ENCODE assay signal across 8 cellular contexts in genomic region chr20:43409041-43409913, GRCh38. TPM values are rescaled to one million over a fixed set of nuclear protein-coding genes. Genes with fewer than 3 reads are reported as not detected.
DNase-seq lines count a peak whose midpoint lies in the region; ATAC-seq and TF ChIP-seq lines count a peak whose summit lies in the region.

No MANE protein-coding gene starts in this region.

- H3K27me3 Mint-ChIP-seq in HFFc6 (ENCODE audit: insufficient read depth) = peaks cover 9% of the 10 kb centered on the region

- ATAC-seq in GM18867 (IDR thresholded peaks at IDR 0.05; ENCODE audit: unreplicated experiment) (no peak), GM19023 (IDR thresholded peaks at IDR 0.05; ENCODE audit: unreplicated experiment) (no peak), GM19351 (IDR thresholded peaks at IDR 0.05; ENCODE audit: unreplicated experiment) (no peak), HG03095 (IDR thresholded peaks at IDR 0.05; ENCODE audit: unreplicated experiment) (no peak)

- peaks cover 5% of the 10 kb centered on the region; the same call in 1 of the 2 replicates for H3K36me3 Mint-ChIP-seq in HFFc6 (ENCODE audit: low read depth)

- H3K27ac Mint-ChIP-seq in HFFc6 = no peak overlapping the region

- no peaks in the 10 kb centered on the region; the same call in 1 of the 2 replicates for H3K4me1 Mint-ChIP-seq in HFFc6 (ENCODE audit: low read depth)

- H3K9me3 Mint-ChIP-seq in HFFc6 = peaks cover 8% of the 10 kb centered on the region; the same call in 1 of the 2 replicates

- no peak overlapping the region for H3K4me3 Mint-ChIP-seq in HFFc6

- DNase-seq in DMS53 (lab: John Stamatoyannopoulos, UW) = peak; percentile 64
- DNase-seq in HFFc6 = peak; percentile 31
- peak; percentile 59 for DNase-seq in RPMI7951 (ENCODE audit: low read depth)
- peak; percentile 10 for DNase-seq in glomerular visceral epithelial cell (ENCODE audit: extremely low spot score)

- peak; percentile 86 for TF ChIP-seq CTCF in HFFc6 (IDR thresholded peaks at IDR 0.05)

RNA-seq across cellular contexts. Expression of gene SRSF6, which starts 48.4 kb away (rescaled TPM):
- 100 to 1,000 TPM; 141 to 157 (median 148) TPM for total RNA-seq in HFFc6 (2021; fragmentation: NEBNext Ultra II Directional; extraction: Animal tissue kit (Norgen Biotek cat#: 25700))
- total RNA-seq in RPMI7951 (2014; rRNA removed; shearing (Covaris generic)) = 43.3 and 51.2 TPM in 2 replicates

Comparison
In these comparisons a context has a peak if more than half of its experiments do, and no peak if none do; other contexts are left out.
1. DNase-seq: peak in every context shown above with its lines; median percentile 64 in DMS53; 59 in RPMI7951; 31 in HFFc6; 10 in glomerular visceral epithelial cell.